ENCODE assay signal across 8 cellular contexts in genomic region chr13:49635599-49636433, GRCh38. TPM values are rescaled to one million over a fixed set of nuclear protein-coding genes. Genes with fewer than 3 reads are reported as not detected.
DNase-seq lines count a peak whose midpoint lies in the region; ATAC-seq, FAIRE-seq and TF ChIP-seq lines count a peak whose summit lies in the region.
"Had no signal": no experiment of that assay in that cellular context is flagged by ENCODE, and none has a peak within 500 bp of the region (broad histone marks: within the 10 kb centered on the region; RNA-seq: fewer than 3 reads in every experiment).

No MANE protein-coding gene starts in this region.

- no peaks in the 10 kb centered on the region for H3K36me3 ChIP-seq in bronchial epithelial cell (ENCODE audit: control insufficient read depth, insufficient read depth, low read length)

- H3K27me3 ChIP-seq in bronchial epithelial cell (ENCODE audit: control insufficient read depth, insufficient read depth, low read length) = no peaks in the 10 kb centered on the region

- H3K4me3 ChIP-seq in bronchial epithelial cell (ENCODE audit: low read depth, low read length) = no peak overlapping the region
- H3K4me3 ChIP-seq: SK-N-MC had no signal

- peak overlapping the region; percentile 71 to 91 (median 83) for H3K4me3 Mint-ChIP-seq in naive thymus-derived CD8-positive, alpha-beta T cell

- no peaks in the 10 kb centered on the region for H3K36me3 Mint-ChIP-seq in naive thymus-derived CD8-positive, alpha-beta T cell

- H3K27me3 Mint-ChIP-seq in naive thymus-derived CD8-positive, alpha-beta T cell = no peaks in the 10 kb centered on the region

- no peak for TF ChIP-seq CTCF in bronchial epithelial cell (IDR thresholded peaks at IDR 0.05; ENCODE audit: insufficient read depth, low read length, severe bottlenecking)

- no peaks in the 10 kb centered on the region for H3K9me3 Mint-ChIP-seq in naive thymus-derived CD8-positive, alpha-beta T cell

- DNase-seq in MV-4-11 (lab: John Stamatoyannopoulos, UW) (peak; percentile 49), bronchial epithelial cell (ENCODE audit: low read depth) (peak; percentile 53), NCI-H748 treated with DMSO at 0.1 percent for 48 hours (lab: John Stamatoyannopoulos, UW) (no peak), NCI-H1092 treated with DMSO at 0.1 percent for 48 hours (lab: John Stamatoyannopoulos, UW) (no peak)
- DNase-seq in naive thymus-derived CD8-positive, alpha-beta T cell = peak in 9 of 10 donors; percentile 28 to 77 (median 56)

- no peak for FAIRE-seq in bronchial epithelial cell (lab: Jason Lieb, UNC)

- POLR2A ChIA-PET in naive thymus-derived CD8-positive, alpha-beta T cell (lab: Charles Lee) = interaction anchor here (1.0 kb wide), 1 partner anchor 13 kb away, joined by 3 read pairs; no protein-coding TSS in a partner anchor

- peaks cover 2 to 57% (median 21%) of the 10 kb centered on the region in 4 donors for H3K4me1 Mint-ChIP-seq in naive thymus-derived CD8-positive, alpha-beta T cell

- H3K27ac Mint-ChIP-seq in naive thymus-derived CD8-positive, alpha-beta T cell = peak overlapping the region; percentile 61 to 93 (median 88)

- ATAC-seq in GM19468 (IDR thresholded peaks at IDR 0.05; ENCODE audit: extremely low read depth, unreplicated experiment) (peak; percentile 51), GM18868 (IDR thresholded peaks at IDR 0.05; ENCODE audit: unreplicated experiment) (no peak)
- ATAC-seq in naive thymus-derived CD8-positive, alpha-beta T cell = peak; percentile 86 to 90

RNA-seq across cellular contexts. Expression of gene ARL11, which starts 7.5 kb away (rescaled TPM):
- under 0.01 TPM in 1 of 2 replicates, not detected in the other for total RNA-seq in bronchial epithelial cell
- total RNA-seq in naive thymus-derived CD8-positive, alpha-beta T cell = 1 to 10 TPM; 1.7 TPM
- under 1 TPM; 0.15 to 0.68 (median 0.16) TPM for polyA plus RNA-seq in naive thymus-derived CD8-positive, alpha-beta T cell

RNA-seq across cellular contexts. Expression of gene RCBTB1, which starts 50.5 kb away (rescaled TPM):
- 10.4 and 21.3 TPM in 2 replicates for total RNA-seq in bronchial epithelial cell
- total RNA-seq in naive thymus-derived CD8-positive, alpha-beta T cell = 10 to 100 TPM; 23.4 to 27.0 TPM
- polyA plus RNA-seq in naive thymus-derived CD8-positive, alpha-beta T cell = 1 to 10 TPM; 6.7 to 8.4 (median 7.9) TPM

RNA-seq across cellular contexts. Expression of gene EBPL, which starts 55.5 kb away (rescaled TPM):
- total RNA-seq in bronchial epithelial cell = 80.4 and 146 TPM in 2 replicates
- 10 to 100 TPM; 27.0 to 31.2 TPM for total RNA-seq in naive thymus-derived CD8-positive, alpha-beta T cell
- polyA plus RNA-seq in naive thymus-derived CD8-positive, alpha-beta T cell = 10 to 100 TPM; 57.0 to 76.5 (median 63.3) TPM

Comparison
In these comparisons a context has a peak if more than half of its experiments do, and no peak if none do; other contexts are left out.
1. DNase-seq: peak in MV-4-11 (single experiment), bronchial epithelial cell (single experiment) and naive thymus-derived CD8-positive, alpha-beta T cell (9 of 10); none in NCI-H748 treated with DMSO at 0.1 percent for 48 hours (single experiment) and NCI-H1092 treated with DMSO at 0.1 percent for 48 hours (single experiment).